Comparison of ENCODE assay signal across 29 cellular contexts in the genomic region with DNA sequence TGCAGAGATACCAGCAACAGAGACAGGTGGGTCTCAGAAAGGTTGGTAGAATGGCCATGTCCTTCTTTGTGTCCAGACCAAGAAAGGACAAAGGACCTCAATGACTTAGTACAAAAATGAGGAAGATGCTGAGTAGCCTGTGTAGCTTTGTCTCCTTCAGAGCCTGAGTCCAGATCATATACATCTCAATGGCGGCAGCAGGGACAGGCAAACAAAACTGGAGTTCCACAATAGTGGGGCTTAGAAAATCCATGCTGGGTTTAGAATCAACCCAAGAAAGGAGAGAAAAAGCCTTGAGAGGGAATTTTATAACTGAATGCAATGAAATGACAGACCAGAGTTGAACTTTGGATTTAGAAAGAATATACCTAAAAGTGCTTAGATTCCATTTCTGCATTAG.
"Had no signal": no experiment of that assay in that cellular context is flagged by ENCODE, and none has a peak within 500 bp of the region (broad histone marks: within the 10 kb centered on the region; RNA-seq: fewer than 3 reads in every experiment).

No MANE protein-coding gene starts in this region.

- H3K4me1 ChIP-seq: left ventricle myocardium inferior, stomach, testis, thyroid gland, transverse colon, upper lobe of left lung, vagina had no signal

- DNase-seq: hypothalamus; islet precursor cell; left ventricle myocardium inferior; midbrain; mucosa of descending colon; naive thymus-derived CD4-positive, alpha-beta T cell; occipital lobe; ovary; retina; right cardiac atrium; stimulated activated CD4-positive, alpha-beta T cell treated with anti-CD3 and anti-CD28 coated beads, Interleukin-12 subunit alpha, Interleukin-12 subunit beta, amount 100 ng/mL, for 4 hours; stimulated activated CD4-positive, alpha-beta T cell treated with anti-CD3 and anti-CD28 coated beads, Interleukin-15, amount 100 ng/mL, for 24 hours; stimulated activated CD4-positive, alpha-beta T cell treated with anti-CD3 and anti-CD28 coated beads, Interleukin-2, amount 100 ng/mL, for 24 hours; stimulated activated CD4-positive, alpha-beta T cell treated with anti-CD3 and anti-CD28 coated beads, Interleukin-4, amount 100 ng/mL, for 1 hour; stimulated activated naive B cell treated with anti-CD40 and anti-IgM and Interleukin-4, amounts not matched to agents 10 μg/mL and 1 μg/mL and 100 μg/mL, for 72 hours; stimulated activated naive CD8-positive, alpha-beta T cell treated with anti-CD3 and anti-CD28 coated beads, Interleukin-15, Interleukin-2, amounts not matched to agents 100 U/mL and 50 U/mL, for 24 hours; stomach; testis; thyroid gland; transverse colon; upper lobe of left lung had no signal

- H3K36me3 Mint-ChIP-seq: memory B cell; naive thymus-derived CD4-positive, alpha-beta T cell; stimulated activated naive B cell treated with anti-CD40 and anti-IgM and Interleukin-4, amounts not matched to agents 10 μg/mL and 1 μg/mL and 100 μg/mL, for 72 hours had no signal

- H3K27ac ChIP-seq: left ventricle myocardium inferior, neutrophil, ovary, skin epidermis, stomach, testis, thyroid gland, transverse colon, upper lobe of left lung, vagina had no signal

- H3K27me3 ChIP-seq: neutrophil, ovary, stomach, testis, thyroid gland, transverse colon, upper lobe of left lung, vagina had no signal

- ATAC-seq: mucosa of descending colon; naive thymus-derived CD4-positive, alpha-beta T cell; natural killer cell treated with Interleukin-12 subunit alpha and Interleukin-12 subunit beta and Interleukin-15 and Interleukin-18, amount 100 ng/mL, for 72 hours; right cardiac atrium; sciatic nerve; stimulated activated naive B cell treated with anti-CD40 and anti-IgM and Interleukin-4, amounts not matched to agents 10 μg/mL and 1 μg/mL and 100 μg/mL, for 72 hours; stimulated activated naive CD8-positive, alpha-beta T cell treated with anti-CD3 and anti-CD28 coated beads, Interleukin-15, Interleukin-2, amounts not matched to agents 100 U/mL and 50 U/mL, for 24 hours had no signal

- H3K27me3 Mint-ChIP-seq: memory B cell; naive thymus-derived CD4-positive, alpha-beta T cell; natural killer cell treated with Interleukin-12 subunit alpha and Interleukin-12 subunit beta and Interleukin-15 and Interleukin-18, amount 100 ng/mL, for 72 hours; progenitor cell of endocrine pancreas; stimulated activated naive B cell treated with anti-CD40 and anti-IgM and Interleukin-4, amounts not matched to agents 10 μg/mL and 1 μg/mL and 100 μg/mL, for 72 hours had no signal

- H3K4me1 Mint-ChIP-seq: memory B cell; naive thymus-derived CD4-positive, alpha-beta T cell; stimulated activated naive B cell treated with anti-CD40 and anti-IgM and Interleukin-4, amounts not matched to agents 10 μg/mL and 1 μg/mL and 100 μg/mL, for 72 hours had no signal

- H3K4me3 Mint-ChIP-seq: memory B cell; naive thymus-derived CD4-positive, alpha-beta T cell; natural killer cell treated with Interleukin-12 subunit alpha and Interleukin-12 subunit beta and Interleukin-15 and Interleukin-18, amount 100 ng/mL, for 72 hours; stimulated activated naive B cell treated with anti-CD40 and anti-IgM and Interleukin-4, amounts not matched to agents 10 μg/mL and 1 μg/mL and 100 μg/mL, for 72 hours had no signal

- H3K27ac Mint-ChIP-seq: memory B cell; naive thymus-derived CD4-positive, alpha-beta T cell; natural killer cell treated with Interleukin-12 subunit alpha and Interleukin-12 subunit beta and Interleukin-15 and Interleukin-18, amount 100 ng/mL, for 72 hours; progenitor cell of endocrine pancreas; stimulated activated naive B cell treated with anti-CD40 and anti-IgM and Interleukin-4, amounts not matched to agents 10 μg/mL and 1 μg/mL and 100 μg/mL, for 72 hours had no signal

- H3K4me3 ChIP-seq: left ventricle myocardium inferior, lung, mucosa of descending colon, ovary, skin epidermis, stomach, testis, thyroid gland, transverse colon, upper lobe of left lung, vagina had no signal

- H3K36me3 ChIP-seq: left ventricle myocardium inferior, neutrophil, ovary, stomach, thyroid gland, transverse colon, upper lobe of left lung, vagina had no signal

- H3K9me3 ChIP-seq: mucosa of descending colon, neutrophil, ovary, stomach, testis, thyroid gland, transverse colon, upper lobe of left lung, vagina had no signal
